In genomic region chr19:54364775-54365257, GRCh38 we compare ENCODE assay signal across 10 cellular contexts. TPM values are rescaled to one million over a fixed set of nuclear protein-coding genes. Genes with fewer than 3 reads are reported as not detected.
DNase-seq lines count a peak whose midpoint lies in the region; ATAC-seq, FAIRE-seq and TF ChIP-seq lines count a peak whose summit lies in the region.
"Had no signal": no experiment of that assay in that cellular context is flagged by ENCODE, and none has a peak within 500 bp of the region (broad histone marks: within the 10 kb centered on the region; RNA-seq: fewer than 3 reads in every experiment).

Gene LAIR1 (minus strand): TSS chr19:54364931. CDS start chr19:54364804, 127 bp downstream.

- H3K36me3 ChIP-seq in adipocyte (ENCODE audit: control insufficient read depth, insufficient read depth, low read length, severe bottlenecking) = peaks cover 2% of the 10 kb centered on the region
- no peaks in the 10 kb centered on the region for H3K36me3 ChIP-seq in aorta (ENCODE audit: control insufficient read depth in 1 of 2, insufficient read depth in 2 of 2, low read length in 1 of 2)

- H3K36me3 Mint-ChIP-seq in naive B cell = peaks cover 10 to 12% of the 10 kb centered on the region in 2 donors

- FAIRE-seq in H54 (lab: Jason Lieb, UNC) = no peak
- FAIRE-seq: A549 had no signal

- intact Hi-C loops in aorta (cut with DNase I) = no loop called here

- 59% methylated on average over 13 of the region's 13 CpGs for WGBS in aorta, 2 donors

- H3K9me3 Mint-ChIP-seq in naive B cell = no peaks in the 10 kb centered on the region

- peaks cover 6% of the 10 kb centered on the region for H3K27me3 ChIP-seq in adipocyte (replicated peaks; ENCODE audit: control insufficient read depth, insufficient read depth, low read length)
- no peaks in the 10 kb centered on the region for H3K27me3 ChIP-seq in aorta (ENCODE audit: control insufficient read depth in 1 of 2, insufficient read depth in 2 of 2, low read length in 1 of 2)

- no peaks in the 10 kb centered on the region for H3K9me3 ChIP-seq in adipocyte (ENCODE audit: control insufficient read depth, low read length)
- peaks cover 1% of the 10 kb centered on the region for H3K9me3 ChIP-seq in aorta (ENCODE audit: control insufficient read depth, low read length)

- peaks cover 6% of the 10 kb centered on the region for H3K4me1 ChIP-seq in adipocyte (ENCODE audit: control insufficient read depth, insufficient read depth, low read length)
- H3K4me1 ChIP-seq in aorta (ENCODE audit: control insufficient read depth in 1 of 2, insufficient read depth in 2 of 2, low read length in 2 of 2) = no peaks in the 10 kb centered on the region
- H3K4me1 ChIP-seq: A549 had no signal

- H3K27ac Mint-ChIP-seq in naive B cell = peak within 1 kb of the TSS; percentile 88 to 98 (median 94)

- peak within 1 kb of the TSS; percentile 77 for H3K9ac ChIP-seq in adipocyte (ENCODE audit: low read length)

- peak; percentile 38 for DNase-seq in stimulated activated CD4-positive, alpha-beta T cell treated with anti-CD3 and anti-CD28 coated beads, Interleukin-12 subunit alpha, Interleukin-12 subunit beta, amount 100 ng/mL, for 4 hours
- DNase-seq in stimulated activated CD4-positive, alpha-beta T cell treated with anti-CD3 and anti-CD28 coated beads, Interleukin-2, amount 100 ng/mL, for 48 hours = no peak
- DNase-seq in adipocyte (ENCODE audit: low read depth) (no peak), naive B cell (peak; percentile 56), aorta (peak in 1 of 2 donors; percentile 71), NCI-H446 (lab: John Stamatoyannopoulos, UW) (no peak), H54 (ENCODE audit: insufficient read length, low spot score) (no peak), DMS53 treated with DMSO at 0.1 percent for 48 hours (lab: John Stamatoyannopoulos, UW; ENCODE audit: unreplicated experiment) (no peak)

- no peak within 1 kb of the TSS for H3K27ac ChIP-seq in aorta (ENCODE audit: low read depth in 1 of 2, low read length in 2 of 2)
- H3K27ac ChIP-seq: A549 had no signal

- TF ChIP-seq POLR2A in H54 (IDR thresholded peaks at IDR 0.05; ENCODE audit: low read depth, low read length) = no peak

- peaks cover 52 to 88% (median 66%) of the 10 kb centered on the region in 3 donors for H3K4me1 Mint-ChIP-seq in naive B cell

- no peaks in the 10 kb centered on the region for H3K27me3 Mint-ChIP-seq in naive B cell

- H3K4me3 ChIP-seq in adipocyte (ENCODE audit: low read length) (peak within 1 kb of the TSS; percentile 71), aorta (ENCODE audit: low read length in 2 of 2) (no peak within 1 kb of the TSS)
- H3K4me3 ChIP-seq: A549 had no signal

- H3K4me3 Mint-ChIP-seq in naive B cell = peak within 1 kb of the TSS; percentile 93 to 99 (median 97)

- peak; percentile 65 to 69 for ATAC-seq in naive B cell (ENCODE audit: low read depth in 2 of 2)
- ATAC-seq in aorta (ENCODE audit: low FRiP score) = peak; percentile 60
- ATAC-seq: A549 had no signal

RNA-seq across cellular contexts. Expression of gene LAIR1, which starts in this region (rescaled TPM):
- polyA plus RNA-seq in naive B cell (ENCODE audit: low read depth in 6 of 6) = 100 to 1,000 TPM; 129 to 246 (median 160) TPM
- 10 to 100 TPM; 27.4 to 78.4 TPM for total RNA-seq in aorta
- polyA plus RNA-seq in aorta = 10 to 100 TPM in 1 of 2 donors, 1 to 10 TPM in 1; 2.1 to 17.2 TPM
- total RNA-seq: dermis microvascular lymphatic vessel endothelial cell had no signal
- polyA plus RNA-seq: A549 had no signal

Comparison
In these comparisons a context has a peak if more than half of its experiments do, and no peak if none do; other contexts are left out.
1. RNA of gene LAIR1 (polyA plus RNA-seq): 129 to 246 TPM in naive B cell; 2.1 to 17.2 TPM in aorta; every median in the first group is over 4 times any median in the second.
2. DNase-seq: peak in stimulated activated CD4-positive, alpha-beta T cell treated with anti-CD3 and anti-CD28 coated beads, Interleukin-12 subunit alpha, Interleukin-12 subunit beta, amount 100 ng/mL, for 4 hours (single experiment) and naive B cell (single experiment); none in stimulated activated CD4-positive, alpha-beta T cell treated with anti-CD3 and anti-CD28 coated beads, Interleukin-2, amount 100 ng/mL, for 48 hours (0 of 2), adipocyte (single experiment), NCI-H446 (0 of 2), H54 (single experiment) and DMS53 treated with DMSO at 0.1 percent for 48 hours (single experiment).